ENCODE assay signal across 22 cellular contexts in genomic region chr1:236951672-236952071, GRCh38. TPM values are rescaled to one million over a fixed set of nuclear protein-coding genes. Genes with fewer than 3 reads are reported as not detected.
"Had no signal": no experiment of that assay in that cellular context is flagged by ENCODE, and none has a peak within 500 bp of the region (broad histone marks: within the 10 kb centered on the region; RNA-seq: fewer than 3 reads in every experiment).

No MANE protein-coding gene starts in this region.

- H3K4me2 ChIP-seq: smooth muscle cell had no signal

- H3K27me3 ChIP-seq: brain microvascular endothelial cell, colonic mucosa, neutrophil, pancreas, right lobe of liver, upper lobe of right lung had no signal

- ATAC-seq: activated naive CD8-positive, alpha-beta T cell treated with anti-CD3 and anti-CD28 coated beads, Interleukin-2, amount 50 U/mL, for 24 hours; activated T-cell treated with anti-CD3 and anti-CD28 coated beads, Interleukin-2, amount 50 U/mL, for 4 hours; natural killer cell; pancreas; right lobe of liver; stimulated activated naive CD8-positive, alpha-beta T cell treated with anti-CD3 and anti-CD28 coated beads, Interleukin-15, amount 100 ng/mL, for 72 hours; upper lobe of right lung had no signal

- DNase-seq: activated CD4-positive, alpha-beta T cell treated with anti-CD3 and anti-CD28 coated beads, Interleukin-2, amount 50 U/mL, for 1 hour; activated CD4-positive, CD25-positive, alpha-beta regulatory T cell treated with anti-CD3 and anti-CD28 coated beads, Interleukin-2, amount 50 U/mL, for 72 hours; activated CD8-positive, alpha-beta memory T cell treated with anti-CD3 and anti-CD28 coated beads, Interleukin-2, amount 50 U/mL, for 4 hours; activated effector memory CD4-positive, alpha-beta T cell treated with Interleukin-2 at 50 U/mL for 16 hours; activated naive CD4-positive, alpha-beta T cell treated with anti-CD3 and anti-CD28 coated beads, Interleukin-2, amount 10 ng/mL, durations not matched to agents 7 days and 5 days; activated naive CD8-positive, alpha-beta T cell treated with anti-CD3 and anti-CD28 coated beads, Interleukin-2, amount 50 U/mL, for 24 hours; activated T-cell treated with anti-CD3 and anti-CD28 coated beads, Interleukin-2, amount 50 U/mL, for 4 hours; brain microvascular endothelial cell; colonic mucosa; foreskin melanocyte; natural killer cell; pancreas; right lobe of liver; stimulated activated CD4-positive, alpha-beta T cell treated with anti-CD3 and anti-CD28 coated beads, Interleukin-4, amount 100 ng/mL, for 1 hour; stimulated activated naive CD8-positive, alpha-beta T cell treated with anti-CD3 and anti-CD28 coated beads, Interleukin-15, amount 100 ng/mL, for 72 hours; upper lobe of right lung had no signal

- H3K4me1 ChIP-seq: colonic mucosa, pancreas, right lobe of liver, upper lobe of right lung had no signal

- H3K27ac ChIP-seq: brain microvascular endothelial cell, colonic mucosa, neutrophil, pancreas, right lobe of liver, upper lobe of right lung had no signal

- H3K36me3 ChIP-seq: brain microvascular endothelial cell, colonic mucosa, neutrophil, pancreas, right lobe of liver, upper lobe of right lung had no signal

- H3K9me3 ChIP-seq: colonic mucosa, neutrophil, pancreas, right lobe of liver, upper lobe of right lung had no signal

- FAIRE-seq: pancreas had no signal

- H3K4me3 ChIP-seq: colonic mucosa, pancreas, right lobe of liver, smooth muscle cell, upper lobe of right lung had no signal

RNA-seq across cellular contexts. Expression of gene MT1HL1, which starts 52.6 kb away (rescaled TPM):
- total RNA-seq: activated T-cell treated with anti-CD3 and anti-CD28 coated beads, Interleukin-2, amount 50 U/mL, for 4 hours; colonic mucosa; epithelial cell of proximal tubule; liver; natural killer cell; pancreas; pulmonary artery endothelial cell; right lobe of liver; smooth muscle cell; temporal lobe; upper lobe of right lung had no signal
- polyA plus RNA-seq: pancreas, smooth muscle cell had no signal
